ENCODE assay signal across 11 cellular contexts in genomic region chr19:2952953-2953481, GRCh38. TPM values are rescaled to one million over a fixed set of nuclear protein-coding genes. Genes with fewer than 3 reads are reported as not detected.
A peak's percentile ranks its signal among the peaks of the same experiment; 100 is the strongest.
DNase-seq lines count a peak whose midpoint lies in the region; ATAC-seq, FAIRE-seq and TF ChIP-seq lines count a peak whose summit lies in the region.
"Had no signal": no experiment of that assay in that cellular context is flagged by ENCODE, and none has a peak within 500 bp of the region (broad histone marks: within the 10 kb centered on the region; RNA-seq: fewer than 3 reads in every experiment).

No MANE protein-coding gene starts in this region.

- H3K36me3 ChIP-seq in RWPE2 (ENCODE audit: low read depth) (no peaks in the 10 kb centered on the region), keratinocyte (ENCODE audit: control insufficient read depth in 2 of 2, extremely low read depth in 1 of 2, insufficient read depth in 2 of 2, low read length in 2 of 2) (peaks cover 0 to 2% of the 10 kb centered on the region in 2 experiments), subcutaneous abdominal adipose tissue (ENCODE audit: control insufficient read depth in 5 of 5, insufficient read depth in 5 of 5, low read length in 5 of 5) (no peaks in the 10 kb centered on the region)

- peak overlapping the region; percentile 60 for H3K27ac ChIP-seq in RWPE2 (ENCODE audit: poor library complexity, severe bottlenecking)
- peak overlapping the region; percentile 47 for H3K27ac ChIP-seq in keratinocyte (ENCODE audit: control insufficient read depth, insufficient read depth, low read length)
- H3K27ac ChIP-seq in subcutaneous abdominal adipose tissue (ENCODE audit: low read depth, low read length), result no peak overlapping the region

- DNase-seq in NCI-H2029 (lab: John Stamatoyannopoulos, UW) (peak; percentile 13), NCI-H2029 treated with DMSO at 0.1 percent for 48 hours (lab: John Stamatoyannopoulos, UW) (no peak), RWPE2 (ENCODE audit: low spot score) (no peak), keratinocyte (ENCODE audit: low read depth, low spot score) (peak; percentile 23)
- DNase-seq in activated T-cell treated with anti-CD3 and anti-CD28 coated beads, Interleukin-2, amount 50 U/mL, for 48 hours, result no peak
- DNase-seq: activated CD4-positive, alpha-beta T cell treated with anti-CD3 and anti-CD28 coated beads, Interleukin-2, amount 50 U/mL, for 4 hours; hippocampal formation; nucleus accumbens had no signal

- H2AFZ ChIP-seq in keratinocyte (ENCODE audit: control insufficient read depth, low read length), result peak overlapping the region; percentile 54

- peak overlapping the region; percentile 20 for H3K4me3 ChIP-seq in RWPE2 (ENCODE audit: severe bottlenecking)
- H3K4me3 ChIP-seq in keratinocyte (ENCODE audit: control insufficient read depth in 2 of 3, extremely low read depth in 1 of 3, insufficient read depth in 2 of 3, low read depth in 1 of 3, low read length in 3 of 3), result peak overlapping the region in 2 of 3 experiments; percentile 68 to 72
- H3K4me3 ChIP-seq in subcutaneous abdominal adipose tissue (ENCODE audit: low read depth in 1 of 5, low read length in 5 of 5), result peak overlapping the region in 3 of 5 donors; percentile 23 to 37 (median 33)

- H3K9ac ChIP-seq in keratinocyte (ENCODE audit: control insufficient read depth, extremely low read depth, insufficient read depth, low read length) (peak overlapping the region; percentile 50), subcutaneous abdominal adipose tissue (ENCODE audit: low read length in 5 of 5) (no peak overlapping the region)

- H4K20me1 ChIP-seq in keratinocyte (ENCODE audit: control insufficient read depth, extremely low read depth, insufficient read depth, low read length), result no peaks in the 10 kb centered on the region

- H3K79me2 ChIP-seq in keratinocyte (ENCODE audit: control insufficient read depth, insufficient read depth, low read length), result peaks cover 15% of the 10 kb centered on the region

- TF ChIP-seq CTCF in RWPE2 (IDR thresholded peaks at IDR 0.05; ENCODE audit: poor library complexity, severe bottlenecking) (peak; percentile 18), keratinocyte (optimal IDR thresholded peaks at IDR 0.05 in 1 of 3, IDR thresholded peaks at IDR 0.05 in 1 of 3, conservative IDR thresholded peaks at IDR 0.05 in 1 of 3; ENCODE audit: extremely low read depth in 1 of 3, insufficient read depth in 2 of 3, low read length in 3 of 3) (peak in 2 of 3 experiments; percentile 11 to 22)

- dilution Hi-C loops in keratinocyte (cut with MboI; ENCODE audit: extremely low pct_ligation_motif_present, low sequenced_read_pairs), result no loop called here

- no peaks in the 10 kb centered on the region for H3K27me3 ChIP-seq in RWPE2 (ENCODE audit: insufficient read depth, poor library complexity, severe bottlenecking)
- no peaks in the 10 kb centered on the region for H3K27me3 ChIP-seq in keratinocyte (ENCODE audit: control insufficient read depth, extremely low read depth, insufficient read depth, low read length)
- H3K27me3 ChIP-seq in subcutaneous abdominal adipose tissue (ENCODE audit: control insufficient read depth in 5 of 5, insufficient read depth in 4 of 5, low read length in 5 of 5), result no peaks in the 10 kb centered on the region

- ATAC-seq in RWPE2 (ENCODE audit: low read depth) (peak; percentile 65), HG03039 (IDR thresholded peaks at IDR 0.05; ENCODE audit: unreplicated experiment) (no peak), HG03097 (IDR thresholded peaks at IDR 0.05; ENCODE audit: low FRiP score, unreplicated experiment) (no peak)

- FAIRE-seq in keratinocyte (lab: Jason Lieb, UNC), result peak; percentile 75

- H3K4me2 ChIP-seq in keratinocyte (ENCODE audit: control insufficient read depth, extremely low read depth, insufficient read depth, low read depth, low read length), result peak overlapping the region; percentile 99

- H3K9me3 ChIP-seq in RWPE2 (ENCODE audit: severe bottlenecking) (no peaks in the 10 kb centered on the region), keratinocyte (ENCODE audit: control insufficient read depth, low read depth, low read length) (no peaks in the 10 kb centered on the region), subcutaneous abdominal adipose tissue (ENCODE audit: control insufficient read depth in 5 of 5, low read length in 5 of 5) (no peaks in the 10 kb centered on the region)

- no peaks in the 10 kb centered on the region for H3K9me1 ChIP-seq in keratinocyte (ENCODE audit: control insufficient read depth, extremely low read depth, insufficient read depth, low read length)

- H3K4me1 ChIP-seq in RWPE2 (ENCODE audit: insufficient read depth, poor library complexity, severe bottlenecking) (peaks cover 3% of the 10 kb centered on the region), keratinocyte (ENCODE audit: control insufficient read depth, extremely low read depth, insufficient read depth, low read length) (peaks cover 23% of the 10 kb centered on the region), subcutaneous abdominal adipose tissue (ENCODE audit: control insufficient read depth in 5 of 5, insufficient read depth in 5 of 5, low read length in 5 of 5) (peaks cover 6 to 21% (median 16%) of the 10 kb centered on the region in 5 donors)

RNA-seq across cellular contexts. Expression of gene ZNF77, which starts 8.2 kb away (rescaled TPM):
- 4.7 to 6.0 TPM (median 5.2 TPM) in 3 replicates for polyA plus RNA-seq in keratinocyte
- 4.2 TPM for polyA plus RNA-seq in keratinocyte (2011; ENCODE audit: low read depth)
- 2.6 and 4.2 TPM in 2 replicates for polyA plus RNA-seq in keratinocyte (2011; cell fraction: cytosol; rRNA removed)
- polyA plus RNA-seq in keratinocyte (2011; cell fraction: nucleus; rRNA removed), result 9.4 and 10.1 TPM in 2 replicates
- 2.3 and 4.3 TPM in 2 replicates for polyA plus RNA-seq in keratinocyte (2012; ENCODE audit: low replicate concordance)
- polyA minus RNA-seq in keratinocyte, result 2.6 to 5.5 TPM (median 5.2 TPM) in 3 replicates
- polyA minus RNA-seq in keratinocyte (2011; cell fraction: cytosol; rRNA and poly(A)+ RNA removed), result 3.5 TPM
- polyA minus RNA-seq in keratinocyte (2011; cell fraction: nucleus; rRNA and poly(A)+ RNA removed), result 2.7 and 5.6 TPM in 2 replicates

RNA-seq across cellular contexts. Expression of gene TLE6, which starts 24.3 kb away (rescaled TPM):
- 0.41 to 1.2 TPM (median 0.43 TPM) in 3 replicates for polyA plus RNA-seq in keratinocyte
- polyA plus RNA-seq in keratinocyte (2011; ENCODE audit: low read depth), result not detected
- 0.38 and 0.40 TPM in 2 replicates for polyA plus RNA-seq in keratinocyte (2011; cell fraction: cytosol; rRNA removed)
- 0.77 and 1.0 TPM in 2 replicates for polyA plus RNA-seq in keratinocyte (2011; cell fraction: nucleus; rRNA removed)
- polyA plus RNA-seq in keratinocyte (2012; ENCODE audit: low replicate concordance), result 1.2 TPM in 1 of 2 replicates, not detected in the other
- polyA minus RNA-seq in keratinocyte, result 1.1 to 1.7 TPM in 2 of 3 replicates, not detected in the other
- not detected for polyA minus RNA-seq in keratinocyte (2011; cell fraction: cytosol; rRNA and poly(A)+ RNA removed)
- polyA minus RNA-seq in keratinocyte (2011; cell fraction: nucleus; rRNA and poly(A)+ RNA removed), result not detected in 2 replicates

RNA-seq across cellular contexts. Expression of gene ZNF57, which starts 52.3 kb away (rescaled TPM):
- polyA plus RNA-seq in keratinocyte, result 9.4 to 10.1 TPM (median 9.7 TPM) in 3 replicates
- polyA plus RNA-seq in keratinocyte (2011; ENCODE audit: low read depth), result 13.6 TPM
- 5.2 and 9.5 TPM in 2 replicates for polyA plus RNA-seq in keratinocyte (2011; cell fraction: cytosol; rRNA removed)
- 10.3 and 10.9 TPM in 2 replicates for polyA plus RNA-seq in keratinocyte (2011; cell fraction: nucleus; rRNA removed)
- polyA plus RNA-seq in keratinocyte (2012; ENCODE audit: low replicate concordance), result 6.6 and 16.9 TPM in 2 replicates
- polyA minus RNA-seq in keratinocyte, result 3.3 to 15.6 TPM (median 15.3 TPM) in 3 replicates
- 8.6 TPM for polyA minus RNA-seq in keratinocyte (2011; cell fraction: cytosol; rRNA and poly(A)+ RNA removed)
- 6.0 and 9.4 TPM in 2 replicates for polyA minus RNA-seq in keratinocyte (2011; cell fraction: nucleus; rRNA and poly(A)+ RNA removed)

Comparison
In these comparisons a context has a peak if more than half of its experiments do, and no peak if none do; other contexts are left out.
1. DNase-seq: peak in NCI-H2029 (single experiment) and keratinocyte (single experiment); none in NCI-H2029 treated with DMSO at 0.1 percent for 48 hours (single experiment), RWPE2 (single experiment) and activated T-cell treated with anti-CD3 and anti-CD28 coated beads, Interleukin-2, amount 50 U/mL, for 48 hours (0 of 2).
2. H3K4me3 ChIP-seq: peak in every context shown above with its lines; median percentile 70 in keratinocyte; 33 in subcutaneous abdominal adipose tissue; 20 in RWPE2.